Comparison of ENCODE assay signal across 8 cellular contexts in genomic region chr6:113856571-113857564, GRCh38. TPM values are rescaled to one million over a fixed set of nuclear protein-coding genes. Genes with fewer than 3 reads are reported as not detected.
A peak's percentile ranks its signal among the peaks of the same experiment; 100 is the strongest.
DNase-seq lines count a peak whose midpoint lies in the region; ATAC-seq and TF ChIP-seq lines count a peak whose summit lies in the region.

A gene with protein sequence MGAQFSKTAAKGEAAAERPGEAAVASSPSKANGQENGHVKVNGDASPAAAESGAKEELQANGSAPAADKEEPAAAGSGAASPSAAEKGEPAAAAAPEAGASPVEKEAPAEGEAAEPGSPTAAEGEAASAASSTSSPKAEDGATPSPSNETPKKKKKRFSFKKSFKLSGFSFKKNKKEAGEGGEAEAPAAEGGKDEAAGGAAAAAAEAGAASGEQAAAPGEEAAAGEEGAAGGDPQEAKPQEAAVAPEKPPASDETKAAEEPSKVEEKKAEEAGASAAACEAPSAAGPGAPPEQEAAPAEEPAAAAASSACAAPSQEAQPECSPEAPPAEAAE (plus strand): TSS chr6:113857345. CDS start chr6:113857746, 401 bp downstream.

- intact Hi-C loops in ascending aorta (cut with DNase I) (loop anchor here (5.0 kb wide), 3 partner anchors 205 to 980 kb away; no protein-coding TSS in a partner anchor), left cardiac atrium (cut with DNase I) (loop anchor here (2.0 to 10.0 kb wide), 4 partner anchors 232 to 445 kb away; no protein-coding TSS in a partner anchor), ovary (cut with DNase I) (no loop called here)

- H3K27ac ChIP-seq in OCI-LY3 (ENCODE audit: low read length) (peak within 1 kb of the TSS; percentile 95), ascending aorta (peak within 1 kb of the TSS; percentile 86 to 89), ovary (peak within 1 kb of the TSS; percentile 90 to 95)

- H3K4me1 ChIP-seq in OCI-LY3 (ENCODE audit: low read length) (peaks cover 14% of the 10 kb centered on the region), ascending aorta (peaks cover 0 to 5% of the 10 kb centered on the region in 2 donors), ovary (ENCODE audit: insufficient read depth) (peaks cover 1% of the 10 kb centered on the region)

- H3K36me3 ChIP-seq in GM06990 (ENCODE audit: control insufficient read depth, insufficient read depth, low read length) (peaks cover 2% of the 10 kb centered on the region; the same call in 1 of the 2 replicates), OCI-LY3 (replicated peaks; ENCODE audit: low read depth, low read length) (peaks cover 19% of the 10 kb centered on the region), ascending aorta (no peaks in the 10 kb centered on the region), ovary (no peaks in the 10 kb centered on the region)

- TF ChIP-seq POLR2A in ovary (IDR thresholded peaks at IDR 0.05) = peak; percentile 80

- no peaks in the 10 kb centered on the region for H3K9me3 Mint-ChIP-seq in IgD-negative memory B cell

- peak within 1 kb of the TSS; percentile 99 for H3K4me3 ChIP-seq in GM06990 (replicated peaks; ENCODE audit: low read depth, low read length)
- H3K4me3 ChIP-seq in OCI-LY3 (ENCODE audit: low read length) = peak within 1 kb of the TSS; percentile 100
- peak within 1 kb of the TSS; percentile 58 to 70 for H3K4me3 ChIP-seq in ascending aorta
- peak within 1 kb of the TSS; percentile 72 for H3K4me3 ChIP-seq in ovary

- peaks cover 22% of the 10 kb centered on the region for H4K20me1 ChIP-seq in OCI-LY3 (ENCODE audit: insufficient read depth, low read length)

- no peak within 1 kb of the TSS for H3K4me3 Mint-ChIP-seq in IgD-negative memory B cell

- peak; percentile 95 for DNase-seq in GM06990 (ENCODE audit: extremely low read depth, insufficient read length)
- DNase-seq in ascending aorta (ENCODE audit: low spot score in 2 of 2) = peak; percentile 34 to 85
- DNase-seq in left cardiac atrium = peak; percentile 84
- DNase-seq in ovary = peak; percentile 77 to 85 (median 83)

- peaks cover 58% of the 10 kb centered on the region for H3K79me2 ChIP-seq in OCI-LY3 (ENCODE audit: low read length)

- H3K4me2 ChIP-seq in OCI-LY3 (ENCODE audit: low read length) = peak within 1 kb of the TSS; percentile 79

- H3K27ac Mint-ChIP-seq in IgD-negative memory B cell = no peak within 1 kb of the TSS

- H3K36me3 Mint-ChIP-seq in IgD-negative memory B cell = peaks cover 3% of the 10 kb centered on the region

- TF ChIP-seq CTCF in GM06990 (IDR thresholded peaks at IDR 0.05; ENCODE audit: insufficient read depth, low read length, poor library complexity, severe bottlenecking) (no peak), OCI-LY3 (IDR thresholded peaks at IDR 0.05; ENCODE audit: low read depth, low read length) (no peak), ascending aorta (IDR thresholded peaks at IDR 0.05) (no peak), ovary (IDR thresholded peaks at IDR 0.05) (no peak)

- H2AFZ ChIP-seq in OCI-LY3 (ENCODE audit: low read depth, low read length) = peak within 1 kb of the TSS; percentile 47

- ATAC-seq in GM21717 (IDR thresholded peaks at IDR 0.05; ENCODE audit: unreplicated experiment) = peak; percentile 43
- peak; percentile 58 to 77 for ATAC-seq in left cardiac atrium
- no peak for ATAC-seq in HG03378 (IDR thresholded peaks at IDR 0.05; ENCODE audit: unreplicated experiment)

- 0% methylated on average over 50 of the region's 50 CpGs for WGBS in ovary, 3 donors

- H3K4me1 Mint-ChIP-seq in IgD-negative memory B cell = peaks cover 20 to 28% (median 20%) of the 10 kb centered on the region in 3 donors

- H3K27me3 ChIP-seq in GM06990 (replicated peaks; ENCODE audit: control insufficient read depth, insufficient read depth, low read length) (no peaks in the 10 kb centered on the region), OCI-LY3 (ENCODE audit: low read depth, low read length) (no peaks in the 10 kb centered on the region), ascending aorta (no peaks in the 10 kb centered on the region), ovary (no peaks in the 10 kb centered on the region)

- H3K9ac ChIP-seq in OCI-LY3 (ENCODE audit: low read length) = peak within 1 kb of the TSS; percentile 100

- H3K27me3 Mint-ChIP-seq in IgD-negative memory B cell = peaks cover 1% of the 10 kb centered on the region

- TF ChIP-seq EP300 in ovary (IDR thresholded peaks at IDR 0.05) = no peak

- H3K9me3 ChIP-seq in OCI-LY3 (ENCODE audit: insufficient read depth, low read length) (no peaks in the 10 kb centered on the region), ascending aorta (no peaks in the 10 kb centered on the region), ovary (no peaks in the 10 kb centered on the region)

RNA-seq across cellular contexts. Expression of the gene that starts here (rescaled TPM):
- polyA plus RNA-seq in IgD-negative memory B cell (17.7 TPM), ovary (10 to 100 TPM; 29.1 to 53.5 TPM)
- total RNA-seq in ascending aorta (42.7 TPM), left cardiac atrium (10 to 100 TPM; 23.0 to 32.6 TPM), ovary (100 to 1,000 TPM in 1 of 7 donors, 10 to 100 TPM in 6; 52.1 to 106 (median 67.4) TPM)

Comparison
In these comparisons a context has a peak if more than half of its experiments do, and no peak if none do; other contexts are left out.
1. intact Hi-C loops: an anchor here in ascending aorta (5.0 kb wide) and left cardiac atrium (2.0 to 10.0 kb wide); none called in ovary.